ENCODE assay signal across 1 cellular context in the genomic region with DNA sequence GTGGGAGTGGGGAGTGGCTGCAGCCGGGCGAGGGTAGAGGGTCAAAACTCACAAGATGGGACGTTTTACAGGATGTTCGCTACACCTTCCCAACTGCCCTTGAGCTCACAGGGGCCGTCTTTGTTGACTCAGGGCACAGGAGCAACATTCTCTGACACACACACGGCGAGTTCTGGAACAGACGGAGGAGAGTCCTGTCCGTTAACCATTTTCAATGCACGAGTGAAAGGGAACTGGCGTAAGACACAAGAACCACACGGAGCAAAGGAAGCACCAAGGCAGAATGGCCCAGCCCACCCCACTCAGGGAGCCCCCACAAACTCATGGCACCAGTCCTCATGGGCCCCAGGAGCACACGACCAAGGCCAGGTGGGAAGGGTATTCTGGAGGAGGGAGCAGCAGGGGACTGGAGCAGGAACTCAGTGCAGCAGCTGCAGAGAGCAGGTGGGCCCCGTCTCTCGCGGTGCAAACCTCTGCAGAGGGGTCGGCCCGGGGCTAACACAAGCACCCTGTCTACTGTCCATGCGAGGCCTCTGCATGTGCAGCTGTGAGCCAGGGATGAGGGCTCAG.
A peak's percentile ranks its signal among the peaks of the same experiment; 100 is the strongest.
TF ChIP-seq lines count a peak whose summit lies in the region.

No MANE protein-coding gene starts in this region.

TF ChIP-seq in HEK293, 187 proteins besides CTCF, POLR2A, EP300 and RAD21 (continued from another document):
- TF ChIP-seq, protein P1, sequence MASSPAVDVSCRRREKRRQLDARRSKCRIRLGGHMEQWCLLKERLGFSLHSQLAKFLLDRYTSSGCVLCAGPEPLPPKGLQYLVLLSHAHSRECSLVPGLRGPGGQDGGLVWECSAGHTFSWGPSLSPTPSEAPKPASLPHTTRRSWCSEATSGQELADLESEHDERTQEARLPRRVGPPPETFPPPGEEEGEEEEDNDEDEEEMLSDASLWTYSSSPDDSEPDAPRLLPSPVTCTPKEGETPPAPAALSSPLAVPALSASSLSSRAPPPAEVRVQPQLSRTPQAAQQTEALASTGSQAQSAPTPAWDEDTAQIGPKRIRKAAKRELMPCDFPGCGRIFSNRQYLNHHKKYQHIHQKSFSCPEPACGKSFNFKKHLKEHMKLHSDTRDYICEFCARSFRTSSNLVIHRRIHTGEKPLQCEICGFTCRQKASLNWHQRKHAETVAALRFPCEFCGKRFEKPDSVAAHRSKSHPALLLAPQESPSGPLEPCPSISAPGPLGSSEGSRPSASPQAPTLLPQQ (tag by site-specific recombination; IDR thresholded peaks at IDR 0.05): peak; percentile 90
- TF ChIP-seq, protein P2, sequence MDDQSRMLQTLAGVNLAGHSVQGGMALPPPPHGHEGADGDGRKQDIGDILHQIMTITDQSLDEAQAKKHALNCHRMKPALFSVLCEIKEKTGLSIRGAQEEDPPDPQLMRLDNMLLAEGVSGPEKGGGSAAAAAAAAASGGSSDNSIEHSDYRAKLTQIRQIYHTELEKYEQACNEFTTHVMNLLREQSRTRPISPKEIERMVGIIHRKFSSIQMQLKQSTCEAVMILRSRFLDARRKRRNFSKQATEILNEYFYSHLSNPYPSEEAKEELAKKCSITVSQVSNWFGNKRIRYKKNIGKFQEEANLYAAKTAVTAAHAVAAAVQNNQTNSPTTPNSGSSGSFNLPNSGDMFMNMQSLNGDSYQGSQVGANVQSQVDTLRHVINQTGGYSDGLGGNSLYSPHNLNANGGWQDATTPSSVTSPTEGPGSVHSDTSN (CRISPR knock-in tag; IDR thresholded peaks at IDR 0.05): no peak
